33 cellular contexts compared by ENCODE assay signal in the genomic region with DNA sequence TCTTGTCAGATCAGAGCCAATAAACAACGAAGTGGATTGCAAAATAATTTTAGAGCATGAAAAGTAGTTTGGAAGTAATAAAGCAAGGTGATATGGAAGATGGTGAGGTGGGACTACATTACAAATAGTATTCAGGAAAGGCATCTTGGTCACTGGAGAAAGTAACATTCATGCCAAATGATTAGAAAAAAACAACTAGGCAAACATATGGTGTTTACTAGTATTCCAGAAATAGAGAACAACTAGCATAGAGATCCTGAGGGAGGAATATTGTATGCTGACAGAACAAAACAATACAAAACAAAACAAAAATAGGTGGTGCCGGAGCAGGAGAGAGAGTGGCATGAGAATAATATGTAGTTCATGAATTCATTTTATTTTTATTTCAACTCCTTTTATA. TPM values are rescaled to one million over a fixed set of nuclear protein-coding genes. Genes with fewer than 3 reads are reported as not detected.
"Had no signal": no experiment of that assay in that cellular context is flagged by ENCODE, and none has a peak within 500 bp of the region (broad histone marks: within the 10 kb centered on the region; RNA-seq: fewer than 3 reads in every experiment).

No MANE protein-coding gene starts in this region.

- H3K4me1 ChIP-seq: body of pancreas, esophagus muscularis mucosa, foreskin keratinocyte, gastrocnemius medialis, heart left ventricle had no signal

- H3K36me3 ChIP-seq: esophagus muscularis mucosa, gastrocnemius medialis, heart left ventricle, WERI-Rb-1 had no signal

- ATAC-seq: activated CD8-positive, alpha-beta T cell treated with anti-CD3 and anti-CD28 coated beads for 36 hours; activated T-cell treated with anti-CD3 and anti-CD28 coated beads, Interleukin-2, amount 50 U/mL, for 4 hours; activated T-helper 17 cell treated with anti-CD3 and anti-CD28 coated beads, Interleukin-2, amount 50 U/mL, for 72 hours; body of pancreas; foreskin keratinocyte; gastrocnemius medialis; heart left ventricle; T-helper 17 cell had no signal

- H3K27me3 Mint-ChIP-seq: dendritic cell treated with granulocyte-macrophage colony-stimulating factor and Interleukin-4, amounts not matched to agents 40 ng/mL and 50 ng/mL, for 4 days had no signal

- DNase-seq: activated CD4-positive, alpha-beta T cell treated with anti-CD3 and anti-CD28 coated beads for 4 hours; activated CD4-positive, alpha-beta T cell treated with anti-CD3 and anti-CD28 coated beads, Interleukin-2, amount 50 U/mL, for 1 hour; activated CD4-positive, alpha-beta T cell treated with anti-CD3 and anti-CD28 coated beads, Interleukin-2, amount 50 U/mL, for 48 hours; activated CD4-positive, CD25-positive, alpha-beta regulatory T cell; activated CD4-positive, CD25-positive, alpha-beta regulatory T cell treated with anti-CD3 and anti-CD28 coated beads, Interleukin-2, amount 50 U/mL, for 72 hours; activated CD8-positive, alpha-beta memory T cell treated with anti-CD3 and anti-CD28 coated beads for 24 hours; activated CD8-positive, alpha-beta T cell treated with anti-CD3 and anti-CD28 coated beads for 36 hours; activated effector memory CD4-positive, alpha-beta T cell treated with Interleukin-2 at 50 U/mL for 16 hours; activated gamma-delta T cell treated with Interleukin-2 at 50 U/mL for 16 hours; activated naive CD4-positive, alpha-beta T cell treated with anti-CD3 and anti-CD28 coated beads, Interleukin-2, amount 50 U/mL, for 16 hours; activated naive CD4-positive, alpha-beta T cell treated with Interleukin-2 at 50 U/mL for 16 hours; activated T-cell treated with anti-CD3 and anti-CD28 coated beads, Interleukin-2, amount 50 U/mL, for 4 hours; amniotic stem cell; anterior cingulate cortex; body of pancreas; cerebellar nuclear complex; dorsolateral prefrontal cortex; effector memory CD4-positive, alpha-beta T cell; erythroblast; foreskin keratinocyte; gastrocnemius medialis; glutamatergic neuron; heart left ventricle; T-helper 1 cell; T-helper 17 cell; T1000; WERI-Rb-1 had no signal

- H3K4me1 Mint-ChIP-seq: activated T-helper 17 cell treated with anti-CD3 and anti-CD28 coated beads, Interleukin-2, amount 50 U/mL, for 72 hours; T-helper 17 cell had no signal

- H3K4me3 Mint-ChIP-seq: activated CD8-positive, alpha-beta T cell treated with anti-CD3 and anti-CD28 coated beads for 36 hours; activated naive CD8-positive, alpha-beta T cell; activated T-cell treated with anti-CD3 and anti-CD28 coated beads, Interleukin-2, amount 50 U/mL, for 4 hours; activated T-helper 17 cell treated with anti-CD3 and anti-CD28 coated beads, Interleukin-2, amount 50 U/mL, for 72 hours; dendritic cell treated with granulocyte-macrophage colony-stimulating factor and Interleukin-4, amounts not matched to agents 40 ng/mL and 50 ng/mL, for 4 days; T-helper 17 cell; T-helper 2 cell treated with Interferon-gamma antibody and Interleukin-4, amounts not matched to agents 5 μg/mL and 100 μg/mL, for 36 hours had no signal

- H3K9me3 ChIP-seq: body of pancreas, esophagus muscularis mucosa, gastrocnemius medialis, heart left ventricle had no signal

- H3K27me3 ChIP-seq: body of pancreas, dorsolateral prefrontal cortex, esophagus muscularis mucosa, foreskin keratinocyte, gastrocnemius medialis, heart left ventricle had no signal

- H3K27ac ChIP-seq: body of pancreas, coronary artery, esophagus muscularis mucosa, foreskin keratinocyte, gastrocnemius medialis, heart left ventricle, WERI-Rb-1 had no signal

- H3K4me3 ChIP-seq: body of pancreas, coronary artery, dorsolateral prefrontal cortex, esophagus muscularis mucosa, gastrocnemius medialis, heart left ventricle had no signal

- H3K27ac Mint-ChIP-seq: activated CD8-positive, alpha-beta T cell treated with anti-CD3 and anti-CD28 coated beads for 36 hours; activated naive CD8-positive, alpha-beta T cell; activated T-helper 17 cell treated with anti-CD3 and anti-CD28 coated beads, Interleukin-2, amount 50 U/mL, for 72 hours; dendritic cell treated with granulocyte-macrophage colony-stimulating factor and Interleukin-4, amounts not matched to agents 40 ng/mL and 50 ng/mL, for 4 days; T-helper 17 cell; T-helper 2 cell treated with Interferon-gamma antibody and Interleukin-4, amounts not matched to agents 5 μg/mL and 100 μg/mL, for 36 hours had no signal

- H3K36me3 Mint-ChIP-seq: activated naive CD8-positive, alpha-beta T cell had no signal

- H3K9me3 Mint-ChIP-seq: activated CD8-positive, alpha-beta T cell treated with anti-CD3 and anti-CD28 coated beads for 36 hours; activated T-cell treated with anti-CD3 and anti-CD28 coated beads, Interleukin-2, amount 50 U/mL, for 4 hours; activated T-helper 17 cell treated with anti-CD3 and anti-CD28 coated beads, Interleukin-2, amount 50 U/mL, for 72 hours; dendritic cell treated with granulocyte-macrophage colony-stimulating factor and Interleukin-4, amounts not matched to agents 40 ng/mL and 50 ng/mL, for 4 days; T-helper 2 cell treated with Interferon-gamma antibody and Interleukin-4, amounts not matched to agents 5 μg/mL and 100 μg/mL, for 36 hours had no signal

RNA-seq across cellular contexts. Expression of a gene that starts 11.8 kb away (rescaled TPM):
- total RNA-seq: activated CD8-positive, alpha-beta T cell treated with anti-CD3 and anti-CD28 coated beads for 36 hours; activated T-helper 17 cell treated with anti-CD3 and anti-CD28 coated beads, Interleukin-2, amount 50 U/mL, for 72 hours had no signal
